In genomic region chr4:165294907-165295306, GRCh38 we compare ENCODE assay signal across 8 cellular contexts. TPM values are rescaled to one million over a fixed set of nuclear protein-coding genes. Genes with fewer than 3 reads are reported as not detected.
A peak's percentile ranks its signal among the peaks of the same experiment; 100 is the strongest.
DNase-seq lines count a peak whose midpoint lies in the region; ATAC-seq and TF ChIP-seq lines count a peak whose summit lies in the region.

No MANE protein-coding gene starts in this region.

- H3F3A ChIP-seq in PC-9 (ENCODE audit: insufficient read depth, low read depth): no peaks in the 10 kb centered on the region

- no peak for TF ChIP-seq EP300 in transverse colon (IDR thresholded peaks at IDR 0.05; ENCODE audit: low read depth)

- no TSS peak for BruUV-seq in PC-9 (replicated peaks; lab: Mats Ljungman, UMichigan)

- WGBS in transverse colon (ENCODE audit: low coverage in 1 of 2), 2 donors: 56 to 70% methylated on average over 5 of the region's 5 CpGs

- H3K27me3 ChIP-seq in transverse colon (no peaks in the 10 kb centered on the region), PC-9 (ENCODE audit: insufficient read depth, low read depth) (no peaks in the 10 kb centered on the region)

- no peaks in the 10 kb centered on the region for H3K4me1 ChIP-seq in transverse colon
- no peaks in the 10 kb centered on the region for H3K4me1 ChIP-seq in PC-9 (replicated peaks; ENCODE audit: insufficient read depth)

- H3K79me2 ChIP-seq in PC-9 (ENCODE audit: low read depth): no peaks in the 10 kb centered on the region; the same call in 1 of the 2 replicates

- no peaks in the 10 kb centered on the region for H3K9me2 ChIP-seq in PC-9 (ENCODE audit: insufficient read depth)

- TF ChIP-seq POLR2A in transverse colon (IDR thresholded peaks at IDR 0.05): no peak

- no peaks in the 10 kb centered on the region for H3K36me3 Mint-ChIP-seq in endothelial cell (ENCODE audit: low read depth, unreplicated experiment)

- H4K20me1 ChIP-seq in PC-9 (ENCODE audit: insufficient read depth): no peaks in the 10 kb centered on the region

- no peak for DNase-seq in endothelial cell (ENCODE audit: low spot score)
- no peak for DNase-seq in transverse colon
- DNase-seq in PC-9: no peak
- DNase-seq in NCI-H524 (lab: John Stamatoyannopoulos, UW): no peak
- DNase-seq in activated effector memory CD4-positive, alpha-beta T cell treated with Interleukin-2 at 50 U/mL for 16 hours: no peak

- ATAC-seq in GM19467 (IDR thresholded peaks at IDR 0.05; ENCODE audit: unreplicated experiment) (peak; percentile 95), HG03439 (IDR thresholded peaks at IDR 0.05; ENCODE audit: unreplicated experiment) (peak; percentile 75)

- intact Hi-C loops in transverse colon (cut with DNase I; ENCODE audit: low total_unique reads): no loop called here
- intact Hi-C loops in PC-9 (cut with micrococcal nuclease; ENCODE audit: unreplicated experiment): no loop called here

- no peak overlapping the region for H2AFZ ChIP-seq in PC-9

- no peaks in the 10 kb centered on the region for H3K27me3 Mint-ChIP-seq in endothelial cell (ENCODE audit: unreplicated experiment)

- no peak overlapping the region for H3K27ac ChIP-seq in transverse colon
- no peak overlapping the region for H3K27ac ChIP-seq in PC-9

- peaks cover 6% of the 10 kb centered on the region for H3K4me1 Mint-ChIP-seq in endothelial cell (ENCODE audit: unreplicated experiment)

- H3K9me3 Mint-ChIP-seq in endothelial cell (ENCODE audit: unreplicated experiment): no peaks in the 10 kb centered on the region

- in situ Hi-C loops in transverse colon (cut with MboI; ENCODE audit: low pct_ligation_motif_present in 1 of 4, low pct_unique_long_range_greater_than_20kb in 1 of 4, low sequenced_read_pairs in 3 of 4): no loop called here

- peak overlapping the region; percentile 49; the same call in 1 of the 2 replicates for H3K4me3 ChIP-seq in GM08714 (ENCODE audit: low read length)
- no peak overlapping the region for H3K4me3 ChIP-seq in transverse colon
- no peak overlapping the region for H3K4me3 ChIP-seq in PC-9

- H3K4me3 Mint-ChIP-seq in endothelial cell (ENCODE audit: unreplicated experiment): no peak overlapping the region

- no peak for TF ChIP-seq CTCF in endothelial cell (IDR thresholded peaks at IDR 0.05; ENCODE audit: unreplicated experiment)
- no peak for TF ChIP-seq CTCF in transverse colon (IDR thresholded peaks at IDR 0.05)
- no peak for TF ChIP-seq CTCF in PC-9 (conservative IDR thresholded peaks at IDR 0.05)

- H3K9me3 ChIP-seq in transverse colon (no peaks in the 10 kb centered on the region), PC-9 (ENCODE audit: insufficient read depth, low read depth) (no peaks in the 10 kb centered on the region)

- no peak overlapping the region for H3K4me2 ChIP-seq in PC-9

- peak overlapping the region; percentile 37 for H3K27ac Mint-ChIP-seq in endothelial cell (ENCODE audit: unreplicated experiment)

- CTCF ChIA-PET in PC-9 (lab: Charles Lee): no interaction called here

- POLR2A ChIA-PET in PC-9 (lab: Charles Lee; ENCODE audit: unreplicated experiment): no interaction called here

- H3K36me3 ChIP-seq in transverse colon (no peaks in the 10 kb centered on the region), PC-9 (ENCODE audit: low read depth) (0 out of 2 replicates have a peak, but pooled peaks cover 3% of the 10 kb centered on the region)

RNA-seq across cellular contexts. Expression of gene MSMO1, which starts 32.6 kb away (rescaled TPM):
- 118 TPM for total RNA-seq in endothelial cell (ENCODE audit: unreplicated experiment)
- total RNA-seq in transverse colon: 10 to 100 TPM; 30.3 to 58.0 (median 36.5) TPM
- total RNA-seq in PC-9 (2021): 111 and 117 TPM in 2 replicates
